In genomic region chr6:137634177-137634576, GRCh38 we compare ENCODE assay signal across 1 cellular context.
TF ChIP-seq lines count a peak whose summit lies in the region.

No MANE protein-coding gene starts in this region.

TF ChIP-seq in GM12878, 131 proteins besides CTCF, POLR2A, EP300 and RAD21 (continued from another document):
- TF ChIP-seq PAX5 (IDR thresholded peaks at IDR 0.05; ENCODE audit: borderline replicate concordance, low read depth, low read length) (peak; percentile 83; the same call in 1 of the 2 replicates), POU2F2 (IDR thresholded peaks at IDR 0.05; ENCODE audit: borderline replicate concordance, low read depth, low read length) (peak; percentile 21; the same call in 1 of the 3 replicates), BCL11A (IDR thresholded peaks at IDR 0.05; ENCODE audit: low read depth, low read length) (peak; percentile 60), EED (IDR thresholded peaks at IDR 0.05; ENCODE audit: low read depth) (peak; percentile 64; the same call in 1 of the 2 replicates), BHLHE40 (IDR thresholded peaks at IDR 0.05; ENCODE audit: borderline replicate concordance in 1 of 2, low read depth in 2 of 2, low read length in 1 of 2) (peak; percentile 37 to 85), IKZF2 (IDR thresholded peaks at IDR 0.05) (peak; percentile 32 to 40; a peak in 1 of 4 replicates), ZNF384 (IDR thresholded peaks at IDR 0.05; ENCODE audit: borderline replicate concordance, low read depth, low read length) (peak; percentile 52; the same call in 1 of the 2 replicates), RUNX3 (IDR thresholded peaks at IDR 0.05; ENCODE audit: low read length) (peak; percentile 46; the same call in 1 of the 2 replicates), MTA2 (IDR thresholded peaks at IDR 0.05; ENCODE audit: low read depth) (peak; percentile 37; the same call in 1 of the 2 replicates), CREM (IDR thresholded peaks at IDR 0.05; ENCODE audit: low read depth) (peak; percentile 65; the same call in 1 of the 2 replicates), TCF3 (IDR thresholded peaks at IDR 0.05; ENCODE audit: borderline replicate concordance, insufficient read depth, low read depth, low read length) (0 out of 2 replicates have a peak, but pooled peaks have one; percentile 23), TCF12 (IDR thresholded peaks at IDR 0.05; ENCODE audit: low read depth, low read length) (peak; percentile 53; the same call in 1 of the 2 replicates), FOXM1 (IDR thresholded peaks at IDR 0.05; ENCODE audit: low read depth, low read length) (peak; percentile 73; the same call in 1 of the 2 replicates), YY1 (IDR thresholded peaks at IDR 0.05; ENCODE audit: low read depth, low read length) (0 out of 2 replicates have a peak, but pooled peaks have one; percentile 10), ATF2 (IDR thresholded peaks at IDR 0.05; ENCODE audit: low read length) (peak; percentile 42; the same call in 1 of the 2 replicates), ZBED1 (IDR thresholded peaks at IDR 0.05; ENCODE audit: borderline replicate concordance) (0 out of 2 replicates have a peak, but pooled peaks have one; percentile 41), IKZF1 (conservative IDR thresholded peaks at IDR 0.05) (peak; percentile 55; the same call in 1 of the 2 replicates)
TF ChIP-seq in GM12878: peak in this region for 22; not testable (repeated sequence) for 109.
